Comparison of ENCODE assay signal across 9 cellular contexts in genomic region chr15:72532991-72533601, GRCh38. TPM values are rescaled to one million over a fixed set of nuclear protein-coding genes. Genes with fewer than 3 reads are reported as not detected.
DNase-seq lines count a peak whose midpoint lies in the region; ATAC-seq and TF ChIP-seq lines count a peak whose summit lies in the region.
"Had no signal": no experiment of that assay in that cellular context is flagged by ENCODE, and none has a peak within 500 bp of the region (broad histone marks: within the 10 kb centered on the region; RNA-seq: fewer than 3 reads in every experiment).

No MANE protein-coding gene starts in this region.

- H3K4me3 ChIP-seq in fibroblast of pulmonary artery (replicated peaks; ENCODE audit: low read depth, low read length), result no peak overlapping the region

- H3K27ac Mint-ChIP-seq in activated T-helper 2 cell treated with anti-CD3 and anti-CD28 coated beads, Interferon-gamma antibody, Interleukin-2, Interleukin-4, amounts not matched to agents 10 μg/mL and 5 μg/mL and 100 μg/mL, durations not matched to agents 14 hours and 24 hours and 36 hours, result no peak overlapping the region
- H3K27ac Mint-ChIP-seq: activated naive CD4-positive, alpha-beta T cell treated with anti-CD3 and anti-CD28 coated beads, Interleukin-2, amount 50 U/mL, for 72 hours had no signal

- DNase-seq in Daoy (ENCODE audit: low read depth) (peak; percentile 14), SK-N-DZ (ENCODE audit: low spot score) (peak; percentile 12), fibroblast of pulmonary artery (ENCODE audit: low read depth) (no peak), C1 segment of cervical spinal cord (lab: John Stamatoyannopoulos, UW) (no peak), NCI-H2107 treated with DMSO at 0.1 percent for 48 hours (lab: John Stamatoyannopoulos, UW; ENCODE audit: unreplicated experiment) (no peak)
- DNase-seq in activated T-helper 2 cell treated with anti-CD3 and anti-CD28 coated beads, Interferon-gamma antibody, Interleukin-2, Interleukin-4, amounts not matched to agents 10 μg/mL and 5 μg/mL and 100 μg/mL, durations not matched to agents 14 hours and 24 hours and 36 hours (ENCODE audit: low spot score), result no peak

- intact Hi-C loops in activated T-helper 2 cell treated with anti-CD3 and anti-CD28 coated beads, Interferon-gamma antibody, Interleukin-2, Interleukin-4, amounts not matched to agents 10 μg/mL and 5 μg/mL and 100 μg/mL, durations not matched to agents 14 hours and 24 hours and 36 hours (cut with micrococcal nuclease), result no loop called here

- peaks cover 24% of the 10 kb centered on the region for H3K4me1 Mint-ChIP-seq in activated T-helper 2 cell treated with anti-CD3 and anti-CD28 coated beads, Interferon-gamma antibody, Interleukin-2, Interleukin-4, amounts not matched to agents 10 μg/mL and 5 μg/mL and 100 μg/mL, durations not matched to agents 14 hours and 24 hours and 36 hours (ENCODE audit: low read depth)

- H3K9me3 Mint-ChIP-seq in activated T-helper 2 cell treated with anti-CD3 and anti-CD28 coated beads, Interferon-gamma antibody, Interleukin-2, Interleukin-4, amounts not matched to agents 10 μg/mL and 5 μg/mL and 100 μg/mL, durations not matched to agents 14 hours and 24 hours and 36 hours, result no peaks in the 10 kb centered on the region
- H3K9me3 Mint-ChIP-seq: activated naive CD4-positive, alpha-beta T cell treated with anti-CD3 and anti-CD28 coated beads, Interleukin-2, amount 50 U/mL, for 72 hours had no signal

- H3K27me3 Mint-ChIP-seq in activated T-helper 2 cell treated with anti-CD3 and anti-CD28 coated beads, Interferon-gamma antibody, Interleukin-2, Interleukin-4, amounts not matched to agents 10 μg/mL and 5 μg/mL and 100 μg/mL, durations not matched to agents 14 hours and 24 hours and 36 hours (ENCODE audit: low read depth), result no peaks in the 10 kb centered on the region

- peaks cover 4% of the 10 kb centered on the region for H3K36me3 Mint-ChIP-seq in activated T-helper 2 cell treated with anti-CD3 and anti-CD28 coated beads, Interferon-gamma antibody, Interleukin-2, Interleukin-4, amounts not matched to agents 10 μg/mL and 5 μg/mL and 100 μg/mL, durations not matched to agents 14 hours and 24 hours and 36 hours (ENCODE audit: low read depth)

- no peak overlapping the region for H3K27ac ChIP-seq in 22Rv1

- no peak for ATAC-seq in HG03432 (IDR thresholded peaks at IDR 0.05; ENCODE audit: unreplicated experiment)

- peak; percentile 49 for TF ChIP-seq CTCF in 22Rv1 (IDR thresholded peaks at IDR 0.05)
- peak; percentile 41 for TF ChIP-seq CTCF in fibroblast of pulmonary artery (IDR thresholded peaks at IDR 0.05; ENCODE audit: low read length, missing control alignments)

- H3K4me3 Mint-ChIP-seq in activated T-helper 2 cell treated with anti-CD3 and anti-CD28 coated beads, Interferon-gamma antibody, Interleukin-2, Interleukin-4, amounts not matched to agents 10 μg/mL and 5 μg/mL and 100 μg/mL, durations not matched to agents 14 hours and 24 hours and 36 hours (ENCODE audit: low read depth), result no peak overlapping the region

RNA-seq across cellular contexts. Expression of gene ARIH1, which starts 59.0 kb away (rescaled TPM):
- total RNA-seq in Daoy (2014; rRNA removed; shearing (Covaris generic)), result 22.7 and 28.5 TPM in 2 replicates
- 23.5 and 26.6 TPM in 2 replicates for polyA plus RNA-seq in SK-N-DZ (2014; cell fraction: cytosol; rRNA removed)
- polyA plus RNA-seq in SK-N-DZ (2014; cell fraction: nucleus; rRNA removed), result 32.9 and 45.1 TPM in 2 replicates
- total RNA-seq in activated T-helper 2 cell treated with anti-CD3 and anti-CD28 coated beads, Interferon-gamma antibody, Interleukin-2, Interleukin-4, amounts not matched to agents 10 μg/mL and 5 μg/mL and 100 μg/mL, durations not matched to agents 14 hours and 24 hours and 36 hours, result 139 and 141 TPM in 2 replicates

Comparison
In these comparisons a context has a peak if more than half of its experiments do, and no peak if none do; other contexts are left out.
1. DNase-seq: peak in Daoy (single experiment) and SK-N-DZ (single experiment); none in fibroblast of pulmonary artery (single experiment), activated T-helper 2 cell treated with anti-CD3 and anti-CD28 coated beads, Interferon-gamma antibody, Interleukin-2, Interleukin-4, amounts not matched to agents 10 μg/mL and 5 μg/mL and 100 μg/mL, durations not matched to agents 14 hours and 24 hours and 36 hours (single experiment), C1 segment of cervical spinal cord (0 of 14) and NCI-H2107 treated with DMSO at 0.1 percent for 48 hours (single experiment).